10 cellular contexts compared by ENCODE assay signal in the genomic region with DNA sequence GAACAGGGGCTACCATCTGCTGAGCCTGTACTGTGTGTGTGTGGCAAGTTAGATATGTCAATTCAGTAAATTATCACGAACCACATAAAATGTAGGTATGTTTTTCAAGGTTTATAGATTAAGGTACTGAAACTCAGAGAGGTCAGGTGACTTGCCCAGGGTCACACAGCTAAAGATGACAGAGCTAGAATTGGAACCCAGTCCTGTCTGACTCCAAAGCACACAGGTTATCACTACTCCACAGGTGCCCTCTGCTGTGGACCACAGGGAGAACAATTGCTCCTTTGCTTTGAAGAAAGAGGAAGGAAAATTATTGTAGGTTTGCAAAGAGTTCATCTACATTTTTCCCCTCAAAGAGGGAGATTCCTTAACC.
A peak's percentile ranks its signal among the peaks of the same experiment; 100 is the strongest.
DNase-seq lines count a peak whose midpoint lies in the region; ATAC-seq and TF ChIP-seq lines count a peak whose summit lies in the region.
"Had no signal": no experiment of that assay in that cellular context is flagged by ENCODE, and none has a peak within 500 bp of the region (broad histone marks: within the 10 kb centered on the region; RNA-seq: fewer than 3 reads in every experiment).

No MANE protein-coding gene starts in this region.

- in situ Hi-C loops in G401 (cut with HindIII; ENCODE audit: low sequenced_read_pairs), result no loop called here

- ATAC-seq in T-cell (replicated peaks in 1 of 4), result no peak

- CTCF ChIA-PET in T-cell (lab: Charles Lee), result no interaction called here

- H3K27ac Mint-ChIP-seq in endodermal cell (no peak overlapping the region), T-cell (no peak overlapping the region), progenitor cell of endocrine pancreas (no peak overlapping the region)
- H3K27ac Mint-ChIP-seq: activated naive CD8-positive, alpha-beta T cell treated with anti-CD3 and anti-CD28 coated beads, Interleukin-2, amount 10 ng/mL, durations not matched to agents 7 days and 5 days had no signal

- peaks cover 10% of the 10 kb centered on the region for H3K4me1 Mint-ChIP-seq in endodermal cell
- no peaks in the 10 kb centered on the region for H3K4me1 Mint-ChIP-seq in T-cell
- peaks cover 6% of the 10 kb centered on the region for H3K4me1 Mint-ChIP-seq in progenitor cell of endocrine pancreas (ENCODE audit: low read depth)
- H3K4me1 Mint-ChIP-seq: activated naive CD8-positive, alpha-beta T cell treated with anti-CD3 and anti-CD28 coated beads, Interleukin-2, amount 10 ng/mL, durations not matched to agents 7 days and 5 days had no signal

- H3K27me3 ChIP-seq in SJCRH30, result no peaks in the 10 kb centered on the region
- no peaks in the 10 kb centered on the region for H3K27me3 ChIP-seq in endodermal cell (ENCODE audit: control insufficient read depth, insufficient read depth, low read length, poor library complexity, severe bottlenecking)
- H3K27me3 ChIP-seq in skeletal muscle satellite cell (ENCODE audit: control insufficient read depth, insufficient read depth, low read length), result no peaks in the 10 kb centered on the region

- H3K36me3 ChIP-seq in SJCRH30 (no peaks in the 10 kb centered on the region), endodermal cell (ENCODE audit: control insufficient read depth, insufficient read depth, low read length) (no peaks in the 10 kb centered on the region), skeletal muscle satellite cell (ENCODE audit: insufficient read depth, low read length) (no peaks in the 10 kb centered on the region)

- H3K36me3 Mint-ChIP-seq in endodermal cell (ENCODE audit: low read depth) (no peaks in the 10 kb centered on the region), T-cell (no peaks in the 10 kb centered on the region), progenitor cell of endocrine pancreas (ENCODE audit: insufficient read depth) (no peaks in the 10 kb centered on the region)
- H3K36me3 Mint-ChIP-seq: activated naive CD8-positive, alpha-beta T cell treated with anti-CD3 and anti-CD28 coated beads, Interleukin-2, amount 10 ng/mL, durations not matched to agents 7 days and 5 days had no signal

- DNase-seq in G401 (ENCODE audit: low spot score) (peak; percentile 6), SJCRH30 (peak in 1 of 2 experiments; percentile 27), endodermal cell (no peak), T-cell (no peak), NCI-H82 treated with DMSO at 0.1 percent for 48 hours (lab: John Stamatoyannopoulos, UW; ENCODE audit: unreplicated experiment) (no peak), progenitor cell of endocrine pancreas (ENCODE audit: low spot score, unreplicated experiment) (no peak)
- DNase-seq in effector CD4-positive, alpha-beta T cell, result no peak
- DNase-seq: activated naive CD8-positive, alpha-beta T cell treated with anti-CD3 and anti-CD28 coated beads, Interleukin-2, amount 10 ng/mL, durations not matched to agents 7 days and 5 days; effector memory CD4-positive, alpha-beta T cell had no signal

- no peak overlapping the region for H3K4me3 Mint-ChIP-seq in endodermal cell
- no peak overlapping the region for H3K4me3 Mint-ChIP-seq in T-cell
- H3K4me3 Mint-ChIP-seq in progenitor cell of endocrine pancreas (ENCODE audit: low read depth), result no peak overlapping the region
- H3K4me3 Mint-ChIP-seq: activated naive CD8-positive, alpha-beta T cell treated with anti-CD3 and anti-CD28 coated beads, Interleukin-2, amount 10 ng/mL, durations not matched to agents 7 days and 5 days had no signal

- H3K4me3 ChIP-seq in SJCRH30 (peak overlapping the region; percentile 41), endodermal cell (ENCODE audit: low read length) (no peak overlapping the region), skeletal muscle satellite cell (ENCODE audit: low read length) (no peak overlapping the region)

- peaks cover 16% of the 10 kb centered on the region for H3K27me3 Mint-ChIP-seq in endodermal cell (ENCODE audit: insufficient read depth)
- H3K27me3 Mint-ChIP-seq in T-cell, result peaks cover 30 to 35% of the 10 kb centered on the region in 2 donors
- peaks cover 40% of the 10 kb centered on the region for H3K27me3 Mint-ChIP-seq in progenitor cell of endocrine pancreas

- WGBS in endodermal cell (ENCODE audit: insufficient coverage in 1 of 2, insufficient read length in 1 of 2), 2 experiments, result 71 to 98% methylated on average over 1 of the region's 1 CpG

- H3K9ac ChIP-seq in endodermal cell (ENCODE audit: extremely low read depth, low read length, poor library complexity, severe bottlenecking) (no peak overlapping the region), skeletal muscle satellite cell (ENCODE audit: low read depth, low read length) (peak overlapping the region; percentile 53)

- H3K27ac ChIP-seq in SJCRH30 (peak overlapping the region; percentile 40), endodermal cell (ENCODE audit: low read depth, low read length) (peak overlapping the region; percentile 67)

- H3K9me3 ChIP-seq in SJCRH30 (replicated peaks) (no peaks in the 10 kb centered on the region), endodermal cell (ENCODE audit: control insufficient read depth, low read length) (no peaks in the 10 kb centered on the region), skeletal muscle satellite cell (replicated peaks; ENCODE audit: low read length) (no peaks in the 10 kb centered on the region)

- H3K4me1 ChIP-seq in SJCRH30, result no peaks in the 10 kb centered on the region; the same call in 1 of the 2 replicates
- no peaks in the 10 kb centered on the region for H3K4me1 ChIP-seq in endodermal cell (ENCODE audit: control insufficient read depth, insufficient read depth, low read length)
- H3K4me1 ChIP-seq in skeletal muscle satellite cell (ENCODE audit: control insufficient read depth, insufficient read depth, low read length), result peaks cover 34% of the 10 kb centered on the region

- H3K4me2 ChIP-seq in skeletal muscle satellite cell (ENCODE audit: low read length), result peak overlapping the region; percentile 65

- TF ChIP-seq CTCF in endodermal cell (conservative IDR thresholded peaks at IDR 0.05), result peak; percentile 14
- no peak for TF ChIP-seq CTCF in progenitor cell of endocrine pancreas (IDR thresholded peaks at IDR 0.05; ENCODE audit: unreplicated experiment)

- POLR2A ChIA-PET in T-cell (lab: Charles Lee), result no interaction called here

- H3K9me3 Mint-ChIP-seq in endodermal cell, result no peaks in the 10 kb centered on the region
- no peaks in the 10 kb centered on the region for H3K9me3 Mint-ChIP-seq in T-cell
- H3K9me3 Mint-ChIP-seq in progenitor cell of endocrine pancreas (ENCODE audit: low read depth), result peaks cover 2% of the 10 kb centered on the region
